ENCODE assay signal across 1 cellular context in the genomic region with DNA sequence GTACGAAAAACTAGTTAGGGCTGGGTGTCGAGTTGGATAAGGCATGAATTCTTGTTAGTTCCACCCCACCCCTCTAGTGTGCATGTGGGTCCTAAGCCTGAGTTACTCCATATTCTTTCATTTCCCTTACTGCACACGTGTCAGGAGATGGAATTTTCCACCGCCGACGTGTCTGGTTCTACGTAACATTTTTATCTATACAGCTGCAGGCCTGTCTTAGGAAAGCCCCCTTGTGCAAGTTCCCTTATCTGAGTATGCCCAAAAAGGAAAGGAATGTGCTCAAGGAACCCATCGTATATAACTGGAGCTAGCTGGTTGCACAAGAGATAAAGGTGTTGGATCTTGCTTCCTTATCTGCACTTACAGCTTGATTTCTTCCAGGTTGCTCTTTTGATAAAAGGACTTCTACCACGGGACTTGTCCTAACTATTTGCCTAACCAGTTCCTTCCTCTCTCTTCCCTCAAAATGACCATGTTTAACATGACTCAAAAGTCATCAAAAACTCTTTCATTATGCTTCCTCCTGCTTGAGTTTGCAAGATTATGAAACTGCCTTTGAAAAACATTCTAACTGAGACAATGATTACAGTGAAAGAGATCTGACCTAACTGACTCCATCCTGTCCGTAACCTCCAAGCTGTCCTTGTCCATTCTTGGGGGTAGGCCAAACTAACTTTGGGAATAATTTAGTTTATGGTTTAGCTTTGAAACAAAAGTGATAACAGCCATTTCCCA.
A peak's percentile ranks its signal among the peaks of the same experiment; 100 is the strongest.
TF ChIP-seq lines count a peak whose summit lies in the region.

No MANE protein-coding gene starts in this region.

TF ChIP-seq in HepG2, 621 proteins besides CTCF, POLR2A, EP300 and RAD21 (continued from another document):
- TF ChIP-seq, protein P1, sequence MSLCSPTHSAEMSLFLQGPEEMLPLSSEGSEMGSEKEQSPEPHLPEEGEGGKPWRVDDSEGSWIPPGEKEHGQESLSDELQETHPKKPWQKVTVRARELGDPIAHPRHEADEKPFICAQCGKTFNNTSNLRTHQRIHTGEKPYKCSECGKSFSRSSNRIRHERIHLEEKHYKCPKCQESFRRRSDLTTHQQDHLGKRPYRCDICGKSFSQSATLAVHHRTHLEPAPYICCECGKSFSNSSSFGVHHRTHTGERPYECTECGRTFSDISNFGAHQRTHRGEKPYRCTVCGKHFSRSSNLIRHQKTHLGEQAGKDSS (CRISPR knock-in tag; IDR thresholded peaks at IDR 0.05; ENCODE audit: borderline replicate concordance, low read depth): no peak
- TF ChIP-seq RXRB (CRISPR knock-in tag; IDR thresholded peaks at IDR 0.05; ENCODE audit: borderline replicate concordance) (peak; percentile 83), BCL6 (CRISPR knock-in tag; IDR thresholded peaks at IDR 0.05) (peak; percentile 87), ZBTB7A (CRISPR knock-in tag; IDR thresholded peaks at IDR 0.05) (0 out of 2 replicates have a peak, but pooled peaks have one; percentile 18), FOXA3 (CRISPR knock-in tag; IDR thresholded peaks at IDR 0.05) (peak; percentile 79), ZNF780A (CRISPR knock-in tag; IDR thresholded peaks at IDR 0.05) (0 out of 2 replicates have a peak, but pooled peaks have one; percentile 67), ZSCAN21 (CRISPR knock-in tag; IDR thresholded peaks at IDR 0.05; ENCODE audit: borderline replicate concordance) (no peak; the same call in 1 of the 2 replicates), ZNF597 (CRISPR knock-in tag; IDR thresholded peaks at IDR 0.05) (no peak), MED13 (CRISPR knock-in tag; IDR thresholded peaks at IDR 0.05) (peak; percentile 99), REXO4 (CRISPR knock-in tag; IDR thresholded peaks at IDR 0.05; ENCODE audit: borderline replicate concordance) (no peak), RELA (CRISPR knock-in tag; IDR thresholded peaks at IDR 0.05) (peak; percentile 98), HOXA7 (CRISPR knock-in tag; IDR thresholded peaks at IDR 0.05) (no peak), ZFYVE20 (CRISPR knock-in tag; IDR thresholded peaks at IDR 0.05; ENCODE audit: borderline replicate concordance, low read depth) (no peak), ZNF335 (CRISPR knock-in tag; IDR thresholded peaks at IDR 0.05) (no peak; the same call in 1 of the 2 replicates), TEAD3 (CRISPR knock-in tag; optimal IDR thresholded peaks at IDR 0.05; ENCODE audit: borderline replicate concordance) (peak; percentile 96), FOXK2 (IDR thresholded peaks at IDR 0.05) (no peak), SP140L (CRISPR knock-in tag; IDR thresholded peaks at IDR 0.05; ENCODE audit: borderline replicate concordance) (peak; percentile 77; the same call in 1 of the 2 replicates), MBD4 (IDR thresholded peaks at IDR 0.05; ENCODE audit: borderline replicate concordance, low read length) (no peak), HNRNPUL1 (IDR thresholded peaks at IDR 0.05; ENCODE audit: low read depth, low read length) (no peak), SOX5 (CRISPR knock-in tag; IDR thresholded peaks at IDR 0.05; ENCODE audit: borderline replicate concordance) (peak; percentile 84), AKNA (CRISPR knock-in tag; IDR thresholded peaks at IDR 0.05; ENCODE audit: borderline replicate concordance) (no peak), ZNF83 (CRISPR knock-in tag; IDR thresholded peaks at IDR 0.05; ENCODE audit: borderline replicate concordance) (no peak)
- TF ChIP-seq, protein P2, sequence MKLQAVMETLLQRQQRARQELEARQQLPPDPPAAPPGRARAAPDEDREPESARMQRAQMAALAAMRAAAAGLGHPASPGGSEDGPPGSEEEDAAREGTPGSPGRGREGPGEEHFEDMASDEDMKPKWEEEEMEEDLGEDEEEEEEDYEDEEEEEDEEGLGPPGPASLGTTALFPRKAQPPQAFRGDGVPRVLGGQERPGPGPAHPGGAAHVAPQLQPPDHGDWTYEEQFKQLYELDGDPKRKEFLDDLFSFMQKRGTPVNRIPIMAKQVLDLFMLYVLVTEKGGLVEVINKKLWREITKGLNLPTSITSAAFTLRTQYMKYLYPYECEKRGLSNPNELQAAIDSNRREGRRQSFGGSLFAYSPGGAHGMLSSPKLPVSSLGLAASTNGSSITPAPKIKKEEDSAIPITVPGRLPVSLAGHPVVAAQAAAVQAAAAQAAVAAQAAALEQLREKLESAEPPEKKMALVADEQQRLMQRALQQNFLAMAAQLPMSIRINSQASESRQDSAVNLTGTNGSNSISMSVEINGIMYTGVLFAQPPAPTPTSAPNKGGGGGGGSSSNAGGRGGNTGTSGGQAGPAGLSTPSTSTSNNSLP (IDR thresholded peaks at IDR 0.05; ENCODE audit: low read depth, low read length): peak; percentile 86
- TF ChIP-seq, protein P3, sequence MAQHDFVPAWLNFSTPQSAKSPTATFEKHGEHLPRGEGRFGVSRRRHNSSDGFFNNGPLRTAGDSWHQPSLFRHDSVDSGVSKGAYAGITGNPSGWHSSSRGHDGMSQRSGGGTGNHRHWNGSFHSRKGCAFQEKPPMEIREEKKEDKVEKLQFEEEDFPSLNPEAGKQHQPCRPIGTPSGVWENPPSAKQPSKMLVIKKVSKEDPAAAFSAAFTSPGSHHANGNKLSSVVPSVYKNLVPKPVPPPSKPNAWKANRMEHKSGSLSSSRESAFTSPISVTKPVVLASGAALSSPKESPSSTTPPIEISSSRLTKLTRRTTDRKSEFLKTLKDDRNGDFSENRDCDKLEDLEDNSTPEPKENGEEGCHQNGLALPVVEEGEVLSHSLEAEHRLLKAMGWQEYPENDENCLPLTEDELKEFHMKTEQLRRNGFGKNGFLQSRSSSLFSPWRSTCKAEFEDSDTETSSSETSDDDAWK (CRISPR knock-in tag; IDR thresholded peaks at IDR 0.05): no peak
- TF ChIP-seq, protein P4, sequence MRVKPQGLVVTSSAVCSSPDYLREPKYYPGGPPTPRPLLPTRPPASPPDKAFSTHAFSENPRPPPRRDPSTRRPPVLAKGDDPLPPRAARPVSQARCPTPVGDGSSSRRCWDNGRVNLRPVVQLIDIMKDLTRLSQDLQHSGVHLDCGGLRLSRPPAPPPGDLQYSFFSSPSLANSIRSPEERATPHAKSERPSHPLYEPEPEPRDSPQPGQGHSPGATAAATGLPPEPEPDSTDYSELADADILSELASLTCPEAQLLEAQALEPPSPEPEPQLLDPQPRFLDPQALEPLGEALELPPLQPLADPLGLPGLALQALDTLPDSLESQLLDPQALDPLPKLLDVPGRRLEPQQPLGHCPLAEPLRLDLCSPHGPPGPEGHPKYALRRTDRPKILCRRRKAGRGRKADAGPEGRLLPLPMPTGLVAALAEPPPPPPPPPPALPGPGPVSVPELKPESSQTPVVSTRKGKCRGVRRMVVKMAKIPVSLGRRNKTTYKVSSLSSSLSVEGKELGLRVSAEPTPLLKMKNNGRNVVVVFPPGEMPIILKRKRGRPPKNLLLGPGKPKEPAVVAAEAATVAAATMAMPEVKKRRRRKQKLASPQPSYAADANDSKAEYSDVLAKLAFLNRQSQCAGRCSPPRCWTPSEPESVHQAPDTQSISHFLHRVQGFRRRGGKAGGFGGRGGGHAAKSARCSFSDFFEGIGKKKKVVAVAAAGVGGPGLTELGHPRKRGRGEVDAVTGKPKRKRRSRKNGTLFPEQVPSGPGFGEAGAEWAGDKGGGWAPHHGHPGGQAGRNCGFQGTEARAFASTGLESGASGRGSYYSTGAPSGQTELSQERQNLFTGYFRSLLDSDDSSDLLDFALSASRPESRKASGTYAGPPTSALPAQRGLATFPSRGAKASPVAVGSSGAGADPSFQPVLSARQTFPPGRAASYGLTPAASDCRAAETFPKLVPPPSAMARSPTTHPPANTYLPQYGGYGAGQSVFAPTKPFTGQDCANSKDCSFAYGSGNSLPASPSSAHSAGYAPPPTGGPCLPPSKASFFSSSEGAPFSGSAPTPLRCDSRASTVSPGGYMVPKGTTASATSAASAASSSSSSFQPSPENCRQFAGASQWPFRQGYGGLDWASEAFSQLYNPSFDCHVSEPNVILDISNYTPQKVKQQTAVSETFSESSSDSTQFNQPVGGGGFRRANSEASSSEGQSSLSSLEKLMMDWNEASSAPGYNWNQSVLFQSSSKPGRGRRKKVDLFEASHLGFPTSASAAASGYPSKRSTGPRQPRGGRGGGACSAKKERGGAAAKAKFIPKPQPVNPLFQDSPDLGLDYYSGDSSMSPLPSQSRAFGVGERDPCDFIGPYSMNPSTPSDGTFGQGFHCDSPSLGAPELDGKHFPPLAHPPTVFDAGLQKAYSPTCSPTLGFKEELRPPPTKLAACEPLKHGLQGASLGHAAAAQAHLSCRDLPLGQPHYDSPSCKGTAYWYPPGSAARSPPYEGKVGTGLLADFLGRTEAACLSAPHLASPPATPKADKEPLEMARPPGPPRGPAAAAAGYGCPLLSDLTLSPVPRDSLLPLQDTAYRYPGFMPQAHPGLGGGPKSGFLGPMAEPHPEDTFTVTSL (CRISPR knock-in tag; IDR thresholded peaks at IDR 0.05; ENCODE audit: borderline replicate concordance): 0 out of 2 replicates have a peak, but pooled peaks have one; percentile 21
- TF ChIP-seq, protein P5, sequence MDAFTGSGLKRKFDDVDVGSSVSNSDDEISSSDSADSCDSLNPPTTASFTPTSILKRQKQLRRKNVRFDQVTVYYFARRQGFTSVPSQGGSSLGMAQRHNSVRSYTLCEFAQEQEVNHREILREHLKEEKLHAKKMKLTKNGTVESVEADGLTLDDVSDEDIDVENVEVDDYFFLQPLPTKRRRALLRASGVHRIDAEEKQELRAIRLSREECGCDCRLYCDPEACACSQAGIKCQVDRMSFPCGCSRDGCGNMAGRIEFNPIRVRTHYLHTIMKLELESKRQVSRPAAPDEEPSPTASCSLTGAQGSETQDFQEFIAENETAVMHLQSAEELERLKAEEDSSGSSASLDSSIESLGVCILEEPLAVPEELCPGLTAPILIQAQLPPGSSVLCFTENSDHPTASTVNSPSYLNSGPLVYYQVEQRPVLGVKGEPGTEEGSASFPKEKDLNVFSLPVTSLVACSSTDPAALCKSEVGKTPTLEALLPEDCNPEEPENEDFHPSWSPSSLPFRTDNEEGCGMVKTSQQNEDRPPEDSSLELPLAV (CRISPR knock-in tag; conservative IDR thresholded peaks at IDR 0.05; ENCODE audit: low read depth): no peak
- TF ChIP-seq, protein P6, sequence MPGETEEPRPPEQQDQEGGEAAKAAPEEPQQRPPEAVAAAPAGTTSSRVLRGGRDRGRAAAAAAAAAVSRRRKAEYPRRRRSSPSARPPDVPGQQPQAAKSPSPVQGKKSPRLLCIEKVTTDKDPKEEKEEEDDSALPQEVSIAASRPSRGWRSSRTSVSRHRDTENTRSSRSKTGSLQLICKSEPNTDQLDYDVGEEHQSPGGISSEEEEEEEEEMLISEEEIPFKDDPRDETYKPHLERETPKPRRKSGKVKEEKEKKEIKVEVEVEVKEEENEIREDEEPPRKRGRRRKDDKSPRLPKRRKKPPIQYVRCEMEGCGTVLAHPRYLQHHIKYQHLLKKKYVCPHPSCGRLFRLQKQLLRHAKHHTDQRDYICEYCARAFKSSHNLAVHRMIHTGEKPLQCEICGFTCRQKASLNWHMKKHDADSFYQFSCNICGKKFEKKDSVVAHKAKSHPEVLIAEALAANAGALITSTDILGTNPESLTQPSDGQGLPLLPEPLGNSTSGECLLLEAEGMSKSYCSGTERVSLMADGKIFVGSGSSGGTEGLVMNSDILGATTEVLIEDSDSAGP (CRISPR knock-in tag; IDR thresholded peaks at IDR 0.05; ENCODE audit: borderline replicate concordance): no peak
TF ChIP-seq in HepG2: peak in this region for 223.
